22 cellular contexts compared by ENCODE assay signal in the genomic region with DNA sequence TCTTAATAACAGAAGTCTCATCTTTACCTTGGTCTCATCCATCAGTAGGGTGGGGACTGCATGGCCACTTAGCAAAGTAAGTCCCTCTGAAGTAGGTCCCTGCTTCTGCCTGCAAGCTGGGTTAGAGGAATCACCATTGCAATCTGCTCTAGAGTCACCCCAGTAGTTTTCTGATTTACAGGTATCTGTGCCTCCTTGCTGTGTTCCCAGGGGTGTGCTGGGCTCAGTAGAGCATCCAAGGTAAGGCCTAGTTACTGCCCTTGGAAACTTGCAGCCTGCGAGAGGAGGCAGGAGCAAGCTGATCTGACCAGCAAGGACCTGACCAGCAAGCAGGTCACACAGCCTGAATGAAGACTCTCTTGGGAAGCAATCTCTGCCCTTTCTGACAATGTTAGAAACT.
DNase-seq lines count a peak whose midpoint lies in the region; ATAC-seq and TF ChIP-seq lines count a peak whose summit lies in the region.
"Had no signal": no experiment of that assay in that cellular context is flagged by ENCODE, and none has a peak within 500 bp of the region (broad histone marks: within the 10 kb centered on the region; RNA-seq: fewer than 3 reads in every experiment).

No MANE protein-coding gene starts in this region.

- intact Hi-C loops in activated T-helper 1 cell treated with anti-CD3 and anti-CD28 coated beads, Interleukin-12 subunit alpha, Interleukin-12 subunit beta, Interleukin-2, Interleukin-4 antibody, amounts not matched to agents 30 ng/mL and 10 ng/mL and 1 ng/mL, durations not matched to agents 14 hours and 24 hours and 36 hours (cut with micrococcal nuclease), result no loop called here

- TF ChIP-seq CTCF in coronary artery (IDR thresholded peaks at IDR 0.05), result no peak

- no peaks in the 10 kb centered on the region for H3K36me3 Mint-ChIP-seq in stimulated activated memory B cell treated with anti-CD40 and anti-IgM and Interleukin-4, amounts not matched to agents 10 μg/mL and 1 μg/mL and 100 μg/mL, for 72 hours
- H3K36me3 Mint-ChIP-seq in activated T-helper 1 cell treated with anti-CD3 and anti-CD28 coated beads, Interleukin-12 subunit alpha, Interleukin-12 subunit beta, Interleukin-2, Interleukin-4 antibody, amounts not matched to agents 30 ng/mL and 10 ng/mL and 1 ng/mL, durations not matched to agents 14 hours and 24 hours and 36 hours (ENCODE audit: low read depth), result no peaks in the 10 kb centered on the region
- H3K36me3 Mint-ChIP-seq: CD8-positive, alpha-beta memory T cell had no signal

- H3K9me3 ChIP-seq in BLaER1 treated with 17β-estradiol and CSF1 and Interleukin-3, amounts not matched to agents 10 nM and 100 nM (replicated peaks in 1 of 11), result no peaks in the 10 kb centered on the region
- H3K9me3 ChIP-seq: A549, BLaER1 had no signal

- peak overlapping the region in 6 of 11 experiments; percentile 8 to 29 (median 13); a peak in 2 of 22 replicates for H3K4me2 ChIP-seq in BLaER1 treated with 17β-estradiol and CSF1 and Interleukin-3, amounts not matched to agents 10 nM and 100 nM
- H3K4me2 ChIP-seq: A549 had no signal

- no peak overlapping the region for H3K4me3 ChIP-seq in BLaER1 treated with 17β-estradiol and CSF1 and Interleukin-3, amounts not matched to agents 10 nM and 100 nM
- H3K4me3 ChIP-seq in coronary artery, result no peak overlapping the region
- H3K4me3 ChIP-seq: A549, BLaER1, GM12878 had no signal

- H3K27ac Mint-ChIP-seq in stimulated activated memory B cell treated with anti-CD40 and anti-IgM and Interleukin-4, amounts not matched to agents 10 μg/mL and 1 μg/mL and 100 μg/mL, for 72 hours, result no peak overlapping the region
- no peak overlapping the region for H3K27ac Mint-ChIP-seq in activated T-helper 1 cell treated with anti-CD3 and anti-CD28 coated beads, Interleukin-12 subunit alpha, Interleukin-12 subunit beta, Interleukin-2, Interleukin-4 antibody, amounts not matched to agents 30 ng/mL and 10 ng/mL and 1 ng/mL, durations not matched to agents 14 hours and 24 hours and 36 hours
- H3K27ac Mint-ChIP-seq: B cell; CD4-positive, alpha-beta T cell had no signal

- DNase-seq in coronary artery (ENCODE audit: low spot score) (peak; percentile 52), NCI-H2227 (lab: John Stamatoyannopoulos, UW; ENCODE audit: unreplicated experiment) (no peak)
- DNase-seq in activated T-helper 1 cell treated with anti-CD3 and anti-CD28 coated beads, Interleukin-12 subunit alpha, Interleukin-12 subunit beta, Interleukin-2, Interleukin-4 antibody, amounts not matched to agents 30 ng/mL and 10 ng/mL and 1 ng/mL, durations not matched to agents 14 hours and 24 hours and 36 hours (ENCODE audit: low spot score), result no peak
- DNase-seq: AML-193; CD4-positive, alpha-beta T cell; CD8-positive, alpha-beta memory T cell; COR-L47; DMS 273 treated with DMSO at 0.1 percent for 48 hours; DMS153; DMS53; DMS79; DND-41; EL; GDM1 had no signal

- H3K4me3 Mint-ChIP-seq in stimulated activated memory B cell treated with anti-CD40 and anti-IgM and Interleukin-4, amounts not matched to agents 10 μg/mL and 1 μg/mL and 100 μg/mL, for 72 hours, result no peak overlapping the region
- H3K4me3 Mint-ChIP-seq in activated T-helper 1 cell treated with anti-CD3 and anti-CD28 coated beads, Interleukin-12 subunit alpha, Interleukin-12 subunit beta, Interleukin-2, Interleukin-4 antibody, amounts not matched to agents 30 ng/mL and 10 ng/mL and 1 ng/mL, durations not matched to agents 14 hours and 24 hours and 36 hours, result no peak overlapping the region
- H3K4me3 Mint-ChIP-seq: B cell; CD4-positive, alpha-beta T cell; CD8-positive, alpha-beta memory T cell had no signal

- H3K27me3 ChIP-seq in BLaER1 treated with 17β-estradiol and CSF1 and Interleukin-3, amounts not matched to agents 10 nM and 100 nM, result peaks cover 0 to 1% (median 0%) of the 10 kb centered on the region in 11 experiments; a peak in 1 of 22 replicates
- H3K27me3 ChIP-seq: BLaER1 had no signal

- no peak overlapping the region for H3K27ac ChIP-seq in BLaER1 treated with 17β-estradiol and CSF1 and Interleukin-3, amounts not matched to agents 10 nM and 100 nM
- no peak overlapping the region for H3K27ac ChIP-seq in coronary artery
- H3K27ac ChIP-seq: 22Rv1, A549, BLaER1, C4-2B had no signal

- no peaks in the 10 kb centered on the region for H4K20me1 ChIP-seq in BLaER1 treated with 17β-estradiol and CSF1 and Interleukin-3, amounts not matched to agents 10 nM and 100 nM
- H4K20me1 ChIP-seq: BLaER1 had no signal

- H3K36me3 ChIP-seq in BLaER1 treated with 17β-estradiol and CSF1 and Interleukin-3, amounts not matched to agents 10 nM and 100 nM, result no peaks in the 10 kb centered on the region
- H3K36me3 ChIP-seq: BLaER1 had no signal

- no peaks in the 10 kb centered on the region for H3K4me1 Mint-ChIP-seq in stimulated activated memory B cell treated with anti-CD40 and anti-IgM and Interleukin-4, amounts not matched to agents 10 μg/mL and 1 μg/mL and 100 μg/mL, for 72 hours
- no peaks in the 10 kb centered on the region for H3K4me1 Mint-ChIP-seq in activated T-helper 1 cell treated with anti-CD3 and anti-CD28 coated beads, Interleukin-12 subunit alpha, Interleukin-12 subunit beta, Interleukin-2, Interleukin-4 antibody, amounts not matched to agents 30 ng/mL and 10 ng/mL and 1 ng/mL, durations not matched to agents 14 hours and 24 hours and 36 hours (ENCODE audit: low read depth)
- H3K4me1 Mint-ChIP-seq: B cell had no signal

- H3K9me3 Mint-ChIP-seq in stimulated activated memory B cell treated with anti-CD40 and anti-IgM and Interleukin-4, amounts not matched to agents 10 μg/mL and 1 μg/mL and 100 μg/mL, for 72 hours, result peaks cover under 1% of the 10 kb centered on the region
- H3K9me3 Mint-ChIP-seq in activated T-helper 1 cell treated with anti-CD3 and anti-CD28 coated beads, Interleukin-12 subunit alpha, Interleukin-12 subunit beta, Interleukin-2, Interleukin-4 antibody, amounts not matched to agents 30 ng/mL and 10 ng/mL and 1 ng/mL, durations not matched to agents 14 hours and 24 hours and 36 hours, result no peaks in the 10 kb centered on the region
- H3K9me3 Mint-ChIP-seq: CD8-positive, alpha-beta memory T cell had no signal

- H3K4me1 ChIP-seq in BLaER1 treated with 17β-estradiol and CSF1 and Interleukin-3, amounts not matched to agents 10 nM and 100 nM, result peaks cover 0 to 9% (median under 1%) of the 10 kb centered on the region in 10 experiments; a peak in 6 of 20 replicates
- H3K4me1 ChIP-seq: A549 had no signal

- peak; percentile 29 for ATAC-seq in stimulated activated memory B cell treated with anti-CD40 and anti-IgM and Interleukin-4, amounts not matched to agents 10 μg/mL and 1 μg/mL and 100 μg/mL, for 72 hours
- ATAC-seq: A549, GM12878 had no signal

- H3K9ac ChIP-seq in BLaER1 treated with 17β-estradiol and CSF1 and Interleukin-3, amounts not matched to agents 10 nM and 100 nM, result no peak overlapping the region
- H3K9ac ChIP-seq: BLaER1 had no signal

- no peaks in the 10 kb centered on the region for H3K27me3 Mint-ChIP-seq in stimulated activated memory B cell treated with anti-CD40 and anti-IgM and Interleukin-4, amounts not matched to agents 10 μg/mL and 1 μg/mL and 100 μg/mL, for 72 hours
- H3K27me3 Mint-ChIP-seq in activated T-helper 1 cell treated with anti-CD3 and anti-CD28 coated beads, Interleukin-12 subunit alpha, Interleukin-12 subunit beta, Interleukin-2, Interleukin-4 antibody, amounts not matched to agents 30 ng/mL and 10 ng/mL and 1 ng/mL, durations not matched to agents 14 hours and 24 hours and 36 hours (ENCODE audit: insufficient read depth), result peaks cover 2% of the 10 kb centered on the region
- H3K27me3 Mint-ChIP-seq: CD8-positive, alpha-beta memory T cell had no signal
